In genomic region chr11:72042059-72042425, GRCh38 we compare ENCODE assay signal across 1 cellular context.
TF ChIP-seq lines count a peak whose summit lies in the region.

No MANE protein-coding gene starts in this region.

TF ChIP-seq in IMR-90, 13 proteins besides CTCF, POLR2A, EP300 and RAD21:
- TF ChIP-seq FOS (IDR thresholded peaks at IDR 0.05; ENCODE audit: low read depth, low read length) (no peak), USF2 (IDR thresholded peaks at IDR 0.05; ENCODE audit: low read depth, low read length) (no peak), CEBPB (IDR thresholded peaks at IDR 0.05; ENCODE audit: low read depth, low read length) (no peak), CHD1 (IDR thresholded peaks at IDR 0.05; ENCODE audit: low read depth, low read length) (no peak), RFX5 (IDR thresholded peaks at IDR 0.05; ENCODE audit: low read depth, low read length) (no peak), SMC3 (IDR thresholded peaks at IDR 0.05; ENCODE audit: low read depth, low read length) (no peak), RCOR1 (IDR thresholded peaks at IDR 0.05; ENCODE audit: insufficient replicate concordance, low read length) (no peak), MXI1 (IDR thresholded peaks at IDR 0.05; ENCODE audit: borderline replicate concordance, low read depth, low read length) (no peak)
